ENCODE assay signal across 9 cellular contexts in genomic region chr5:25119654-25120053, GRCh38.
DNase-seq lines count a peak whose midpoint lies in the region; ATAC-seq, FAIRE-seq and TF ChIP-seq lines count a peak whose summit lies in the region.
"Had no signal": no experiment of that assay in that cellular context is flagged by ENCODE, and none has a peak within 500 bp of the region (broad histone marks: within the 10 kb centered on the region; RNA-seq: fewer than 3 reads in every experiment).

No MANE protein-coding gene starts in this region.

- H3K14ac ChIP-seq in H1 (ENCODE audit: insufficient read length), result no peak overlapping the region

- ATAC-seq in HG03139 (IDR thresholded peaks at IDR 0.05; ENCODE audit: unreplicated experiment), result no peak
- ATAC-seq in HG03097 (IDR thresholded peaks at IDR 0.05; ENCODE audit: low FRiP score, unreplicated experiment), result no peak

- H4K8ac ChIP-seq in H1 (ENCODE audit: extremely low read depth, insufficient read depth, low read length), result no peak overlapping the region

- H3K27ac Mint-ChIP-seq in T-helper 2 cell treated with Interferon-gamma antibody and Interleukin-4, amounts not matched to agents 5 μg/mL and 100 μg/mL, for 36 hours, result no peak overlapping the region

- no peaks in the 10 kb centered on the region for H4K20me1 ChIP-seq in H1 (replicated peaks in 1 of 2; ENCODE audit: control insufficient read depth in 1 of 2, insufficient read depth in 2 of 2, low read length in 2 of 2)

- H4K5ac ChIP-seq in H1 (ENCODE audit: insufficient read length, low read depth, low read length), result no peak overlapping the region

- H4K91ac ChIP-seq in H1 (replicated peaks; ENCODE audit: insufficient read length, low read length), result no peak overlapping the region

- no peak overlapping the region for H2BK15ac ChIP-seq in H1 (ENCODE audit: low read length)

- no peak overlapping the region for H2AFZ ChIP-seq in H1 (ENCODE audit: low read length)

- peaks cover 0 to 2% of the 10 kb centered on the region in 2 experiments; a peak in 1 of 4 replicates for H3K9me3 ChIP-seq in H1 (ENCODE audit: insufficient read depth in 2 of 2, low read depth in 1 of 2, low read length in 1 of 2)
- H3K9me3 ChIP-seq: suprapubic skin had no signal

- no peak overlapping the region for H3K9ac ChIP-seq in H1 (replicated peaks in 1 of 4; ENCODE audit: extremely low read depth in 1 of 4, low read depth in 3 of 4, low read length in 3 of 4)

- TF ChIP-seq EP300 in H1 (IDR thresholded peaks at IDR 0.05; ENCODE audit: borderline replicate concordance in 1 of 2, low read depth in 2 of 2, low read length in 2 of 2), result no peak

- POLR2A ChIA-PET in H1 (lab: Charles Lee; ENCODE audit: partially characterized antibody), result no interaction called here

- H3K27me3 Mint-ChIP-seq in T-helper 2 cell treated with Interferon-gamma antibody and Interleukin-4, amounts not matched to agents 5 μg/mL and 100 μg/mL, for 36 hours (ENCODE audit: low read depth), result no peaks in the 10 kb centered on the region

- H3K36me3 ChIP-seq in H1 (ENCODE audit: control insufficient read depth in 2 of 4, insufficient read depth in 4 of 4, low read length in 3 of 4), result no peaks in the 10 kb centered on the region
- H3K36me3 ChIP-seq: suprapubic skin had no signal

- no peak overlapping the region for H3K27ac ChIP-seq in H1 (ENCODE audit: low read depth, low read length)
- H3K27ac ChIP-seq: suprapubic skin had no signal

- DNase-seq in GM20000 (ENCODE audit: low spot score), result peak; percentile 13
- DNase-seq in NCI-H748 (lab: John Stamatoyannopoulos, UW; ENCODE audit: unreplicated experiment), result peak; percentile 68
- no peak for DNase-seq in H1 (ENCODE audit: low read depth in 1 of 2, low spot score in 2 of 2)
- no peak for DNase-seq in T-helper 2 cell treated with Interferon-gamma antibody and Interleukin-4, amounts not matched to agents 5 μg/mL and 100 μg/mL, for 36 hours (ENCODE audit: low spot score)
- DNase-seq in activated T-cell treated with anti-CD3 and anti-CD28 coated beads for 4 hours, result no peak

- TF ChIP-seq POLR2A in H1 (IDR thresholded peaks at IDR 0.05; ENCODE audit: control extremely low read depth in 1 of 2, low read depth in 2 of 2, low read length in 2 of 2), result no peak

- no peak overlapping the region for H3K56ac ChIP-seq in H1 (replicated peaks; ENCODE audit: insufficient read length, low read depth, low read length)

- peak; percentile 34 to 44; a peak in 3 of 4 replicates for TF ChIP-seq RAD21 in H1 (IDR thresholded peaks at IDR 0.05 in 1 of 2, conservative IDR thresholded peaks at IDR 0.05 in 1 of 2; ENCODE audit: low read depth in 2 of 2, low read length in 2 of 2)

- H3K4me3 ChIP-seq in H1 (ENCODE audit: extremely low read depth in 1 of 4, insufficient read depth in 2 of 4, low read depth in 3 of 4, low read length in 4 of 4), result no peak overlapping the region
- H3K4me3 ChIP-seq: suprapubic skin had no signal

- no peaks in the 10 kb centered on the region for H3K27me3 ChIP-seq in H1 (replicated peaks in 1 of 4; ENCODE audit: control insufficient read depth in 3 of 4, extremely low read depth in 1 of 4, insufficient read depth in 3 of 4, low read length in 3 of 4)
- H3K27me3 ChIP-seq: suprapubic skin had no signal

- FAIRE-seq in A204.1 (lab: Jason Lieb, UNC) (peak; percentile 47), H1 (lab: Jason Lieb, UNC) (no peak)

- no peak overlapping the region for H2BK5ac ChIP-seq in H1 (ENCODE audit: low read depth, low read length)

- H3K4me3 Mint-ChIP-seq in T-helper 2 cell treated with Interferon-gamma antibody and Interleukin-4, amounts not matched to agents 5 μg/mL and 100 μg/mL, for 36 hours, result no peak overlapping the region

- no peak overlapping the region for H3K4ac ChIP-seq in H1 (replicated peaks; ENCODE audit: insufficient read length, low read depth, low read length)

- H2BK12ac ChIP-seq in H1 (ENCODE audit: low read depth, low read length), result no peak overlapping the region

- H3K79me2 ChIP-seq in H1 (ENCODE audit: control insufficient read depth in 1 of 2, insufficient read depth in 2 of 2, low read length in 2 of 2), result no peaks in the 10 kb centered on the region

- no peak overlapping the region for H3K18ac ChIP-seq in H1 (ENCODE audit: extremely low read depth, low read length)

- CTCF ChIA-PET in H1 (lab: Charles Lee; ENCODE audit: partially characterized antibody), result interaction anchor here (0.6 to 1.7 kb wide), 9 partner anchors 9 to 878 kb away, joined by 3 to 4 read pairs (median 3); partner anchors contain the start of gene CDH10

- no peak overlapping the region for H3K4me2 ChIP-seq in H1 (ENCODE audit: insufficient read depth in 1 of 2, low read depth in 2 of 2, low read length in 2 of 2)

- no peak overlapping the region for H2BK20ac ChIP-seq in H1 (ENCODE audit: low read length)

- no peaks in the 10 kb centered on the region for H3K4me1 Mint-ChIP-seq in T-helper 2 cell treated with Interferon-gamma antibody and Interleukin-4, amounts not matched to agents 5 μg/mL and 100 μg/mL, for 36 hours (ENCODE audit: low read depth)

- H3K4me1 ChIP-seq in H1 (replicated peaks in 1 of 4; ENCODE audit: control insufficient read depth in 3 of 4, insufficient read depth in 4 of 4, low read length in 3 of 4), result no peaks in the 10 kb centered on the region
- H3K4me1 ChIP-seq: suprapubic skin had no signal

- TF ChIP-seq CTCF in GM20000 (IDR thresholded peaks at IDR 0.05; ENCODE audit: extremely low read depth, missing control alignments), result no peak
- TF ChIP-seq CTCF in H1 (IDR thresholded peaks at IDR 0.05; ENCODE audit: control extremely low read depth in 1 of 3, insufficient read depth in 1 of 3, low read depth in 1 of 3, low read length in 3 of 3), result peak in 1 of 3 experiments; percentile 25; a peak in 1 of 4 replicates

- H2AK5ac ChIP-seq in H1 (ENCODE audit: low read depth, low read length), result no peak overlapping the region

- H3K9me3 Mint-ChIP-seq in T-helper 2 cell treated with Interferon-gamma antibody and Interleukin-4, amounts not matched to agents 5 μg/mL and 100 μg/mL, for 36 hours, result peaks cover 20% of the 10 kb centered on the region

- no peak overlapping the region for H2BK120ac ChIP-seq in H1 (replicated peaks; ENCODE audit: low read depth, low read length)

- 82% methylated on average over 6 of the region's 7 CpGs; no CpG with 5 or more reads in 1 of the 2 experiments for WGBS in H1 (ENCODE audit: extremely low coverage in 1 of 2, insufficient coverage in 1 of 2, insufficient read length in 1 of 2, insufficient replicate concordance in 2 of 2, low coverage in 1 of 2, low lambda C conversion rate in 2 of 2, missing lambda C conversion rate in 1 of 2), 2 experiments

- no peaks in the 10 kb centered on the region for H3K23me2 ChIP-seq in H1 (ENCODE audit: low read depth, low read length)

- H3K23ac ChIP-seq in H1 (ENCODE audit: insufficient read length), result no peak overlapping the region

- no peaks in the 10 kb centered on the region for H3K79me1 ChIP-seq in H1 (ENCODE audit: low read depth, low read length)

- no peaks in the 10 kb centered on the region for H3K36me3 Mint-ChIP-seq in T-helper 2 cell treated with Interferon-gamma antibody and Interleukin-4, amounts not matched to agents 5 μg/mL and 100 μg/mL, for 36 hours (ENCODE audit: low read depth)

TF ChIP-seq in H1, 55 proteins besides CTCF, POLR2A, EP300 and RAD21:
- TF ChIP-seq, protein P1, sequence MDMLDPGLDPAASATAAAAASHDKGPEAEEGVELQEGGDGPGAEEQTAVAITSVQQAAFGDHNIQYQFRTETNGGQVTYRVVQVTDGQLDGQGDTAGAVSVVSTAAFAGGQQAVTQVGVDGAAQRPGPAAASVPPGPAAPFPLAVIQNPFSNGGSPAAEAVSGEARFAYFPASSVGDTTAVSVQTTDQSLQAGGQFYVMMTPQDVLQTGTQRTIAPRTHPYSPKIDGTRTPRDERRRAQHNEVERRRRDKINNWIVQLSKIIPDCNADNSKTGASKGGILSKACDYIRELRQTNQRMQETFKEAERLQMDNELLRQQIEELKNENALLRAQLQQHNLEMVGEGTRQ (IDR thresholded peaks at IDR 0.05; ENCODE audit: low read length), result 0 out of 2 replicates have a peak, but pooled peaks have one; percentile 33
- no peak for TF ChIP-seq SP1 (IDR thresholded peaks at IDR 0.05; ENCODE audit: low read depth, low read length)

Comparison
In these comparisons a context has a peak if more than half of its experiments do, and no peak if none do; other contexts are left out.
1. DNase-seq: peak in GM20000 (single experiment) and NCI-H748 (single experiment); none in H1 (0 of 2), T-helper 2 cell treated with Interferon-gamma antibody and Interleukin-4, amounts not matched to agents 5 μg/mL and 100 μg/mL, for 36 hours (single experiment) and activated T-cell treated with anti-CD3 and anti-CD28 coated beads for 4 hours (single experiment).